Comparison of ENCODE assay signal across 1 cellular context in genomic region chr15:36447373-36447772, GRCh38.
TF ChIP-seq lines count a peak whose summit lies in the region.

No MANE protein-coding gene starts in this region.

TF ChIP-seq in HCT116, 20 proteins besides CTCF, POLR2A, EP300 and RAD21 (continued from another document):
- TF ChIP-seq TCF7L2 (IDR thresholded peaks at IDR 0.05; ENCODE audit: borderline replicate concordance, extremely low read depth, insufficient read depth, insufficient read length): no peak
- no peak for TF ChIP-seq SIN3A (IDR thresholded peaks at IDR 0.05; ENCODE audit: low read depth)
- TF ChIP-seq EZH2phosphoT487 (IDR thresholded peaks at IDR 0.05; ENCODE audit: borderline replicate concordance): no peak
- no peak for TF ChIP-seq ZBTB33 (IDR thresholded peaks at IDR 0.05; ENCODE audit: extremely low read depth, insufficient replicate concordance, low read length)
- no peak for TF ChIP-seq POLR2AphosphoS5 (IDR thresholded peaks at IDR 0.05; ENCODE audit: low read depth, low read length)
- TF ChIP-seq SRF (IDR thresholded peaks at IDR 0.05; ENCODE audit: low read depth): no peak
TF ChIP-seq in HCT116: peak in this region for 0.
